Comparison of ENCODE assay signal across 1 cellular context in the genomic region with DNA sequence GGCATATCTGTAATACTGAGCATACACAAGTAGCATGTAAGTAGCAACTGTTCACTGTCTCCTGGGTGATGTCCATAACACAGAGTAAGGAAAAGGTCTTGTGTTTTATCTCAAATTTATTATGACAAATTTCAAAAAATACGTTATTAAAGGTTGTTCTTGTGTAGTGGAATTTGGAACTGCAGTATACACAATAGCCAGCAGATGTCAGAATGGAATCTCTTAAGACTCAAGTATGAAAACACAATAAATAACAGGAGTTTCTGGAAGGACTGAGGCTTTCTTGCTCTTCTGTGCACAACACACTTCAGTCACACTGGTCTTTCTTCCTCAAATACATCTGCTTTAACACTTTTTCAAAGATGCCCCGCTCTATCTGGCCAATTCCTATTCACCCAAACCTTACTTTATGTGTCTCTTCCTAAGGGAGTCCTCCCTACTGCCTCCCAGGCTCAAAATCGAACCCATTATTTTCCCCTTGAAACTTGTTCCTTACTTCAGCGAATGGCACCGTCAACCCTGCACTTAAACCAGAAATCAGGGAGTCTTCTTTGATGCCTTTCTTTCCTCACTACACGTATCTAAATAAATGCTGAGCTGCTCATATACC.
TF ChIP-seq lines count a peak whose summit lies in the region.

No MANE protein-coding gene starts in this region.

TF ChIP-seq in GM12878, 131 proteins besides CTCF, POLR2A, EP300 and RAD21:
- TF ChIP-seq SMAD1 (IDR thresholded peaks at IDR 0.05; ENCODE audit: low read depth, partially characterized antibody), result no peak
- TF ChIP-seq HDGF (IDR thresholded peaks at IDR 0.05), result 0 out of 2 replicates have a peak, but pooled peaks have one; percentile 33
- peak; percentile 30; the same call in 1 of the 2 replicates for TF ChIP-seq SMC3 (IDR thresholded peaks at IDR 0.05; ENCODE audit: borderline replicate concordance, low read length)
